Comparison of ENCODE assay signal across 8 cellular contexts in genomic region chr1:34985063-34985770, GRCh38. TPM values are rescaled to one million over a fixed set of nuclear protein-coding genes. Genes with fewer than 3 reads are reported as not detected.
DNase-seq lines count a peak whose midpoint lies in the region; ATAC-seq and TF ChIP-seq lines count a peak whose summit lies in the region.

TMEM35B (minus strand) TSS chr1:34985347; CDS start chr1:34985305, 42 bp downstream.

- ATAC-seq in GM21528 (IDR thresholded peaks at IDR 0.05; ENCODE audit: low FRiP score, unreplicated experiment) = peak; percentile 75
- peak; percentile 93 for ATAC-seq in aorta (ENCODE audit: low FRiP score)

- 1% methylated on average over 32 to 50 of the region's 50 CpGs for WGBS in aorta, 2 donors

- DNase-seq in EL (peak; percentile 63), anterior cingulate cortex (lab: John Stamatoyannopoulos, UW) (peak in 49 of 58 donors; percentile 8 to 71 (median 43)), hepatic stellate cell (ENCODE audit: low spot score) (peak; percentile 69), renal cortical epithelial cell (ENCODE audit: low read depth) (no peak), aorta (peak; percentile 85 to 93)

- intact Hi-C loops in T-helper 2 cell treated with Interferon-gamma antibody and Interleukin-4, amounts not matched to agents 100 ng/mL and 5 ng/mL, for 36 hours (cut with micrococcal nuclease) = loop anchor here (5.0 to 10.0 kb wide), 2 partner anchors 47 to 130 kb away; partner anchors contain the start of genes SMIM12 and ZMYM6
- intact Hi-C loops in aorta (cut with DNase I) = loop anchor here in 1 of 2 donors (2.0 kb wide), 1 partner anchor 126 kb away; the partner anchor contains the start of gene SMIM12

- peaks cover 0 to 4% of the 10 kb centered on the region in 2 donors for H3K4me1 ChIP-seq in aorta (ENCODE audit: control insufficient read depth in 1 of 2, insufficient read depth in 2 of 2, low read length in 2 of 2)

- H3K27me3 ChIP-seq in aorta (ENCODE audit: control insufficient read depth in 1 of 2, insufficient read depth in 2 of 2, low read length in 1 of 2) = no peaks in the 10 kb centered on the region

- no peaks in the 10 kb centered on the region for H3K9me3 ChIP-seq in aorta (ENCODE audit: control insufficient read depth, low read length)

- peak within 1 kb of the TSS; percentile 9 to 93 for H3K4me3 ChIP-seq in aorta (ENCODE audit: low read length in 2 of 2)

- TF ChIP-seq EP300 in Ishikawa (IDR thresholded peaks at IDR 0.05; ENCODE audit: borderline replicate concordance) = no peak

- no peak for TF ChIP-seq RAD21 in Ishikawa (IDR thresholded peaks at IDR 0.05; ENCODE audit: low read depth)

- no peaks in the 10 kb centered on the region for H3K36me3 ChIP-seq in aorta (ENCODE audit: control insufficient read depth in 1 of 2, insufficient read depth in 2 of 2, low read length in 1 of 2)

- peak within 1 kb of the TSS; percentile 45 to 88 for H3K27ac ChIP-seq in aorta (ENCODE audit: low read depth in 1 of 2, low read length in 2 of 2)

TF ChIP-seq in Ishikawa, 13 proteins besides CTCF, POLR2A, EP300 and RAD21:
- TF ChIP-seq CREB1 (IDR thresholded peaks at IDR 0.05; ENCODE audit: low read depth) = no peak
- no peak; the same call in 1 of the 2 replicates for TF ChIP-seq TCF12 (IDR thresholded peaks at IDR 0.05; ENCODE audit: low read depth)
- TF ChIP-seq REST (IDR thresholded peaks at IDR 0.05; ENCODE audit: low read depth) = no peak; the same call in 1 of the 2 replicates
- TF ChIP-seq USF1 (IDR thresholded peaks at IDR 0.05) = no peak
- TF ChIP-seq TEAD4 (IDR thresholded peaks at IDR 0.05) = no peak
- no peak for TF ChIP-seq EGR1 (IDR thresholded peaks at IDR 0.05)
- TF ChIP-seq YY1 (IDR thresholded peaks at IDR 0.05; ENCODE audit: low read depth) = peak; percentile 84
- peak; percentile 92 for TF ChIP-seq ZBTB7A (IDR thresholded peaks at IDR 0.05; ENCODE audit: low read depth)
- TF ChIP-seq FOXM1 (IDR thresholded peaks at IDR 0.05; ENCODE audit: borderline replicate concordance, low read depth) = no peak
- peak; percentile 85; the same call in 1 of the 2 replicates for TF ChIP-seq TAF1 (IDR thresholded peaks at IDR 0.05; ENCODE audit: low read depth)
- no peak for TF ChIP-seq CEBPB (IDR thresholded peaks at IDR 0.05)
- TF ChIP-seq NFIC (IDR thresholded peaks at IDR 0.05) = no peak
- TF ChIP-seq MAX (IDR thresholded peaks at IDR 0.05) = peak; percentile 55; the same call in 1 of the 2 replicates

RNA-seq across cellular contexts. Expression of gene TMEM35B, which starts in this region (rescaled TPM):
- total RNA-seq in T-helper 2 cell treated with Interferon-gamma antibody and Interleukin-4, amounts not matched to agents 100 ng/mL and 5 ng/mL, for 36 hours = 19.6 and 20.7 TPM in 2 replicates
- total RNA-seq in renal cortical epithelial cell (32.6 and 73.6 TPM in 2 replicates), aorta (10 to 100 TPM; 25.7 to 40.1 TPM)
- polyA plus RNA-seq in aorta = 10 to 100 TPM; 32.2 to 53.1 TPM
